8 cellular contexts compared by ENCODE assay signal in the genomic region with DNA sequence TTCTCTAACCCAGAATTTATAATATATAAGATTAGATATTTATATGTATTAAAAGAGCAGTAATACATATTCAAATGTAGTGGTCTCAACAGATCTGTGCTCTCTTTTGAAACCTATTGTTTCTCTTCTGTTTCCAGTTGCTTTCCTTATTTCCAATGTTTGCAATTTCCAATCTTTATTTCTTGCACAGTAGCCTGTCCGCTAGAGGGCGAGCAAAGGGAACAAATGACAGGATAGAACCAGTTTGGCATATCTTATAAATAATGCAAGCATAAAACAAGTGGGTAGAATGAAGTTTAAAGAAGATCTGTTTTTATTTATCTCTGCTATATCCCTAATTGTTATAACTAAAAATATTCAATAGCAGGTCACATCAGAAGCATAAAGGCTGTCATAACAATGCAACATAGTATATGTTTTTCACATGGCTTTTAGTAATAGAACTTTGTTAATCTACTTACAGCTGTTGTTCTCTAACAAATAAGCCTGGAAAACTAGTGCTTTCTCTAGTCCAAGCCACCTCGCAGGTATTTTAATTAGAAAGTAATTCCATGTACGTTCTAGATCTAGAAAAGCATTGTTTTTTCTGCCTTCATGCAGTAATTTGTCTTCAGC. TPM values are rescaled to one million over a fixed set of nuclear protein-coding genes. Genes with fewer than 3 reads are reported as not detected.
A peak's percentile ranks its signal among the peaks of the same experiment; 100 is the strongest.
DNase-seq lines count a peak whose midpoint lies in the region; ATAC-seq, FAIRE-seq and TF ChIP-seq lines count a peak whose summit lies in the region.

No MANE protein-coding gene starts in this region.

- H3K36me3 Mint-ChIP-seq in progenitor cell of endocrine pancreas (ENCODE audit: insufficient read depth): no peaks in the 10 kb centered on the region

- peaks cover 27% of the 10 kb centered on the region for H3K4me1 Mint-ChIP-seq in progenitor cell of endocrine pancreas (ENCODE audit: low read depth)

- TF ChIP-seq POLR2A in Peyer's patch (IDR thresholded peaks at IDR 0.05): no peak

- H3K27ac ChIP-seq in Peyer's patch: no peak overlapping the region

- DNase-seq in D721Med (ENCODE audit: insufficient read length, low spot score) (no peak), Peyer's patch (peak; percentile 55 to 83 (median 68)), glomerular visceral epithelial cell (ENCODE audit: extremely low spot score) (peak; percentile 65), progenitor cell of endocrine pancreas (ENCODE audit: low spot score, unreplicated experiment) (peak; percentile 44)
- peak; percentile 57 for DNase-seq in Jurkat, Clone E6-1 (ENCODE audit: low read depth, low spot score)
- DNase-seq in activated naive CD4-positive, alpha-beta T cell treated with Interleukin-2 at 50 U/mL for 16 hours: peak; percentile 40

- FAIRE-seq in D721Med (lab: Jason Lieb, UNC): peak; percentile 81

- H3K27me3 Mint-ChIP-seq in progenitor cell of endocrine pancreas: no peaks in the 10 kb centered on the region

- no peaks in the 10 kb centered on the region for H3K36me3 ChIP-seq in Peyer's patch

- H3K4me3 ChIP-seq in Jurkat, Clone E6-1 (ENCODE audit: low read length): no peak overlapping the region
- no peak overlapping the region for H3K4me3 ChIP-seq in Peyer's patch

- H3K4me3 Mint-ChIP-seq in progenitor cell of endocrine pancreas (ENCODE audit: low read depth): no peak overlapping the region

- H3K9me3 ChIP-seq in Peyer's patch: no peaks in the 10 kb centered on the region

- TF ChIP-seq CTCF in D721Med (IDR thresholded peaks at IDR 0.05; ENCODE audit: insufficient read depth, missing control alignments) (peak; percentile 99), Peyer's patch (IDR thresholded peaks at IDR 0.05) (peak; percentile 51 to 84 (median 81)), progenitor cell of endocrine pancreas (IDR thresholded peaks at IDR 0.05; ENCODE audit: unreplicated experiment) (peak; percentile 91)

- H3K4me1 ChIP-seq in Peyer's patch: no peaks in the 10 kb centered on the region

- no peaks in the 10 kb centered on the region for H3K27me3 ChIP-seq in Peyer's patch

- ATAC-seq in GM18498 (IDR thresholded peaks at IDR 0.05; ENCODE audit: unreplicated experiment) (no peak), GM21825 (IDR thresholded peaks at IDR 0.05; ENCODE audit: unreplicated experiment) (no peak)

- no peak overlapping the region for H3K27ac Mint-ChIP-seq in progenitor cell of endocrine pancreas

- peaks cover 3% of the 10 kb centered on the region for H3K9me3 Mint-ChIP-seq in progenitor cell of endocrine pancreas (ENCODE audit: low read depth)

RNA-seq across cellular contexts. Expression of a gene that starts 15.1 kb away (rescaled TPM):
- polyA plus RNA-seq in Jurkat, Clone E6-1 (2012; ENCODE audit: insufficient read depth, insufficient read length): 30.1 TPM
- 10 to 100 TPM; 14.7 to 25.9 (median 17.8) TPM for total RNA-seq in Peyer's patch
- 33.8 and 34.1 TPM in 2 replicates for total RNA-seq in progenitor cell of endocrine pancreas
